In the genomic region with DNA sequence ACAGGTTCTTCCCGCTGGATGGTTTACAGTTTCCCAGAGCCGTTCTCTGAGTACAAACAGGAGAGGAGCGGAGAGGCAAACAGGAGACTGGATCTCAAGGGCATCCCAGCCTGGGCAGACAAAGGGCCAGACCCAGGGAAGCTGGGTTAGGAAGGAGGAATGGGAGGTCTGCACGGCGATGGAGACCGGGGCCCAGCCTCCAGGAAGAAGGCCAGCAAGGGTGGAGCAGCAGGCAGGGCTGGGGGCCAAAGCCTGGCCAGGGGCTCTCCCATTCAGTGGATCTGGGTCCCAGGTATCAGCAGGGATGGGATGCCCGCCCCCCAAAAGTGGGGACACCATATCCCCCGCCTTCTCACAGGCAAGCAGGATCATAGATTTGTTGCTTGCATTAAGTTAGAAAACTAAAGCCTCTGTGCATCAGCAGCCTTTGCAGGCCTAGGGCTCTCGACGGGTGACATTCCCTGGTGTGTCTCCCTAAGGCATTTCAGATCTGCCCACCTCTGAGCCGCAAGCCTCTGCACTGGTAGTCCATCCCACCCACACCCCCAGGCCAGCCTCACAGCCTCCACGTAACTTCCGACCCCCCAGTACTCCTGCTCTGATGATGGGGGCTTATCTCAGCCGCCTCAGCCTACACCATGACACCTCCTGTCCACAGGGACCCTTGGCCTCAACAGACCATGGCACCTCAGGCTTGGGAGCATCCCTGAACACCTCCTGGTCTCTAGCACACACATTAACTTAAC, we compare ENCODE assay signal across 1 cellular context.
TF ChIP-seq lines count a peak whose summit lies in the region.

No MANE protein-coding gene starts in this region.

TF ChIP-seq in HepG2, 621 proteins besides CTCF, POLR2A, EP300 and RAD21:
- TF ChIP-seq SALL1 (CRISPR knock-in tag; IDR thresholded peaks at IDR 0.05) (no peak), ZNF687 (CRISPR knock-in tag; IDR thresholded peaks at IDR 0.05) (peak; percentile 5; the same call in 1 of the 2 replicates)
